Comparison of ENCODE assay signal across 13 cellular contexts in genomic region chr20:24651171-24651972, GRCh38.
DNase-seq lines count a peak whose midpoint lies in the region; TF ChIP-seq lines count a peak whose summit lies in the region.
"Had no signal": no experiment of that assay in that cellular context is flagged by ENCODE, and none has a peak within 500 bp of the region (broad histone marks: within the 10 kb centered on the region; RNA-seq: fewer than 3 reads in every experiment).

No MANE protein-coding gene starts in this region.

- no peaks in the 10 kb centered on the region for H3K79me2 ChIP-seq in PC-9 (ENCODE audit: low read depth)
- no peaks in the 10 kb centered on the region for H3K79me2 ChIP-seq in smooth muscle cell (ENCODE audit: low read depth)

- no peaks in the 10 kb centered on the region for H3K9me2 ChIP-seq in PC-9 (ENCODE audit: insufficient read depth)

- peaks cover 24% of the 10 kb centered on the region; the same call in 1 of the 2 replicates for H3F3A ChIP-seq in PC-9 (ENCODE audit: insufficient read depth, low read depth)
- peaks cover 14% of the 10 kb centered on the region for H3F3A ChIP-seq in smooth muscle cell (ENCODE audit: low read depth)

- no peaks in the 10 kb centered on the region for H3K9me3 ChIP-seq in PC-9 (ENCODE audit: insufficient read depth, low read depth)
- no peaks in the 10 kb centered on the region for H3K9me3 ChIP-seq in smooth muscle cell (replicated peaks; ENCODE audit: low read depth)

- H3K4me1 ChIP-seq in PC-9 (replicated peaks; ENCODE audit: insufficient read depth) (peaks cover 47% of the 10 kb centered on the region), smooth muscle cell (ENCODE audit: low read depth) (peaks cover 12% of the 10 kb centered on the region)

- 42% methylated on average over 7 of the region's 7 CpGs for WGBS in smooth muscle cell (ENCODE audit: low lambda C conversion rate)

- H3K9ac ChIP-seq in smooth muscle cell (ENCODE audit: low read depth) = peak overlapping the region; percentile 3

- CTCF ChIA-PET in PC-9 (lab: Charles Lee) = no interaction called here

- no peaks in the 10 kb centered on the region for H4K20me1 ChIP-seq in PC-9 (ENCODE audit: insufficient read depth)
- H4K20me1 ChIP-seq in smooth muscle cell (ENCODE audit: low read depth) = no peaks in the 10 kb centered on the region

- BruUV-seq in PC-9 (replicated peaks; lab: Mats Ljungman, UMichigan) = no TSS peak

- POLR2A ChIA-PET in PC-9 (lab: Charles Lee; ENCODE audit: unreplicated experiment) = no interaction called here

- H3K27ac ChIP-seq in PC-9 (peak overlapping the region; percentile 75), smooth muscle cell (ENCODE audit: low read depth) (peak overlapping the region; percentile 74)

- H3K36me3 ChIP-seq in PC-9 (ENCODE audit: low read depth) (no peaks in the 10 kb centered on the region), smooth muscle cell (ENCODE audit: low read depth) (no peaks in the 10 kb centered on the region)

- H3K27me3 ChIP-seq in PC-9 (ENCODE audit: insufficient read depth, low read depth) (no peaks in the 10 kb centered on the region), smooth muscle cell (ENCODE audit: low read depth) (no peaks in the 10 kb centered on the region)

- intact Hi-C loops in PC-9 (cut with micrococcal nuclease; ENCODE audit: unreplicated experiment) = loop anchor here (2.0 to 10.0 kb wide), 2 partner anchors 21 to 557 kb away; no protein-coding TSS in a partner anchor

- no peak; the same call in 1 of the 2 replicates for TF ChIP-seq CTCF in PC-9 (conservative IDR thresholded peaks at IDR 0.05)
- no peak for TF ChIP-seq CTCF in fibroblast of mammary gland (conservative IDR thresholded peaks at IDR 0.05; ENCODE audit: control insufficient read depth, insufficient read depth, low read depth, low read length)
- TF ChIP-seq CTCF in smooth muscle cell (IDR thresholded peaks at IDR 0.05; ENCODE audit: borderline replicate concordance, insufficient read depth, poor library complexity, severe bottlenecking) = no peak
- no peak for TF ChIP-seq CTCF in GM10266 (IDR thresholded peaks at IDR 0.05; ENCODE audit: control insufficient read depth, insufficient read depth, low read depth, missing control alignments)

- no peak overlapping the region for H2AFZ ChIP-seq in PC-9
- H2AFZ ChIP-seq in smooth muscle cell (ENCODE audit: low read depth) = no peak overlapping the region

- H3K4me3 ChIP-seq in PC-9 (0 out of 2 replicates have a peak overlapping the region, but pooled peaks have one; percentile 1), fibroblast of mammary gland (ENCODE audit: control insufficient read depth, low read depth, low read length) (no peak overlapping the region), smooth muscle cell (no peak overlapping the region)
- H3K4me3 ChIP-seq: K562 had no signal

- H3K4me2 ChIP-seq in PC-9 = peak overlapping the region; percentile 57
- peak overlapping the region; percentile 1 for H3K4me2 ChIP-seq in smooth muscle cell

- DNase-seq in GM03348 (ENCODE audit: low spot score) (peak; percentile 88), PC-9 (peak; percentile 33 to 96), fibroblast of mammary gland (ENCODE audit: low read depth) (peak; percentile 94), smooth muscle cell (lab: John Stamatoyannopoulos, UW; ENCODE audit: unreplicated experiment) (no peak), dermis blood vessel endothelial cell (no peak), NCI-H1436 (lab: John Stamatoyannopoulos, UW) (no peak), GM10266 (ENCODE audit: extremely low spot score) (no peak)
- DNase-seq in stimulated activated CD4-positive, alpha-beta T cell treated with anti-CD3 and anti-CD28 coated beads, Interleukin-4, amount 100 ng/mL, for 4 hours = no peak
- DNase-seq: activated CD4-positive, alpha-beta T cell treated with anti-CD3 and anti-CD28 coated beads for 4 hours; activated gamma-delta T cell treated with Interleukin-2 at 50 U/mL for 16 hours; cortex of kidney; SHP77 treated with DMSO at 0.1 percent for 48 hours had no signal

Comparison
In these comparisons a context has a peak if more than half of its experiments do, and no peak if none do; other contexts are left out.
1. DNase-seq: peak in GM03348 (single experiment), PC-9 (2 of 2) and fibroblast of mammary gland (single experiment); none in smooth muscle cell (single experiment), dermis blood vessel endothelial cell (single experiment), NCI-H1436 (single experiment), stimulated activated CD4-positive, alpha-beta T cell treated with anti-CD3 and anti-CD28 coated beads, Interleukin-4, amount 100 ng/mL, for 4 hours (0 of 2) and GM10266 (single experiment).